In the genomic region with DNA sequence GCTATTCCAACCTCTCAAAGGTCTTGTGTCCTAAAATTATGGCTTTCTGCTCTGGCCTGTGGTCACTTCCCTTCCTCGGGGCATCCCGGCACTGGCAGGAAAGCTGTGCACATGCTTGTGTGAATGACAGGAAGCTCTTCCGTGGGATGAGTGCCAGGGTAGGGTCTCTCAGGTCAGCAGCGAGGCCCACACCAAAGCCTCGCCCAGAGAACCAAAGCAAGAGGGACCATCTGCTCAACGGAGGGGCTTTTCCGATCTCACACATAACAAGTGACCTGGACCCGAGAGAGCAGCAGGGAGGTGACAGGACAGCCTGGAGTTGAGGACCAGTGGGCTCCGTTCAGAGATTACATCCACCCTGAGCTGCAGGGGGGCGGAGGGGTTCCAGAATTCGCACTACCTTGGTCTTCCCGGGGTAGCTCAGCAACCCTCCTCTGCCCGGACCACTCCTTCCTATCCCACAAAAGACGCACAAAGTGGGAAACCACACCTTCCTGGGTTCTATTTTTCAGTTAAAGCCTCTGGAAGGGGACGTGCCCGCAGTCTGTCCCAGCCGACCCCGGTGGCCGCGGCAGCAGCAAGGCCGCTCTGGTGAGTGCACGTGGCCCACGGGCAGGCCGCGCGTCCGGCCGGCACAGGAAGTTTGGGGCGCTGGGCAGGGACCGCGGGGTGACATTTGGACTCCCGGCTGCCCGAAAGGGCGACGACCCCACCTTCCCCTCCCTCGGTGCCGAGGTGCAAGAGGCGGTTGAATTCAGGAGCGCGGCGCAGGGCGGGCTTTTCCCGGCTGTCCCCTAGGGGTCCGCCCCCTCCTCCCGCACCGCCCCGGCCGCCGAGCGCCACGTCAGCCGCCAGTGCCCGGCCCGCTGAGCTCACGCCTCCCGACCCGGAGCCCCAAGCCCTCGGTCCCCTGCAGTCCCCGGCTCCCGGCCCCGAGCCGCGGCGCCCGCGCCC, we compare ENCODE assay signal across 1 cellular context.
TF ChIP-seq lines count a peak whose summit lies in the region.

No MANE protein-coding gene starts in this region.

TF ChIP-seq in K562, 482 proteins besides CTCF, POLR2A, EP300 and RAD21 (continued from another document and continues in another):
- TF ChIP-seq, protein P1, sequence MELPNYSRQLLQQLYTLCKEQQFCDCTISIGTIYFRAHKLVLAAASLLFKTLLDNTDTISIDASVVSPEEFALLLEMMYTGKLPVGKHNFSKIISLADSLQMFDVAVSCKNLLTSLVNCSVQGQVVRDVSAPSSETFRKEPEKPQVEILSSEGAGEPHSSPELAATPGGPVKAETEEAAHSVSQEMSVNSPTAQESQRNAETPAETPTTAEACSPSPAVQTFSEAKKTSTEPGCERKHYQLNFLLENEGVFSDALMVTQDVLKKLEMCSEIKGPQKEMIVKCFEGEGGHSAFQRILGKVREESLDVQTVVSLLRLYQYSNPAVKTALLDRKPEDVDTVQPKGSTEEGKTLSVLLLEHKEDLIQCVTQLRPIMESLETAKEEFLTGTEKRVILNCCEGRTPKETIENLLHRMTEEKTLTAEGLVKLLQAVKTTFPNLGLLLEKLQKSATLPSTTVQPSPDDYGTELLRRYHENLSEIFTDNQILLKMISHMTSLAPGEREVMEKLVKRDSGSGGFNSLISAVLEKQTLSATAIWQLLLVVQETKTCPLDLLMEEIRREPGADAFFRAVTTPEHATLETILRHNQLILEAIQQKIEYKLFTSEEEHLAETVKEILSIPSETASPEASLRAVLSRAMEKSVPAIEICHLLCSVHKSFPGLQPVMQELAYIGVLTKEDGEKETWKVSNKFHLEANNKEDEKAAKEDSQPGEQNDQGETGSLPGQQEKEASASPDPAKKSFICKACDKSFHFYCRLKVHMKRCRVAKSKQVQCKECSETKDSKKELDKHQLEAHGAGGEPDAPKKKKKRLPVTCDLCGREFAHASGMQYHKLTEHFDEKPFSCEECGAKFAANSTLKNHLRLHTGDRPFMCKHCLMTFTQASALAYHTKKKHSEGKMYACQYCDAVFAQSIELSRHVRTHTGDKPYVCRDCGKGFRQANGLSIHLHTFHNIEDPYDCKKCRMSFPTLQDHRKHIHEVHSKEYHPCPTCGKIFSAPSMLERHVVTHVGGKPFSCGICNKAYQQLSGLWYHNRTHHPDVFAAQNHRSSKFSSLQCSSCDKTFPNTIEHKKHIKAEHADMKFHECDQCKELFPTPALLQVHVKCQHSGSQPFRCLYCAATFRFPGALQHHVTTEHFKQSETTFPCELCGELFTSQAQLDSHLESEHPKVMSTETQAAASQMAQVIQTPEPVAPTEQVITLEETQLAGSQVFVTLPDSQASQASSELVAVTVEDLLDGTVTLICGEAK (IDR thresholded peaks at IDR 0.05) = peak; percentile 57; the same call in 1 of the 2 replicates
- TF ChIP-seq, protein P1 (CRISPR knock-in tag; IDR thresholded peaks at IDR 0.05) = no peak
- TF ChIP-seq, protein P2, sequence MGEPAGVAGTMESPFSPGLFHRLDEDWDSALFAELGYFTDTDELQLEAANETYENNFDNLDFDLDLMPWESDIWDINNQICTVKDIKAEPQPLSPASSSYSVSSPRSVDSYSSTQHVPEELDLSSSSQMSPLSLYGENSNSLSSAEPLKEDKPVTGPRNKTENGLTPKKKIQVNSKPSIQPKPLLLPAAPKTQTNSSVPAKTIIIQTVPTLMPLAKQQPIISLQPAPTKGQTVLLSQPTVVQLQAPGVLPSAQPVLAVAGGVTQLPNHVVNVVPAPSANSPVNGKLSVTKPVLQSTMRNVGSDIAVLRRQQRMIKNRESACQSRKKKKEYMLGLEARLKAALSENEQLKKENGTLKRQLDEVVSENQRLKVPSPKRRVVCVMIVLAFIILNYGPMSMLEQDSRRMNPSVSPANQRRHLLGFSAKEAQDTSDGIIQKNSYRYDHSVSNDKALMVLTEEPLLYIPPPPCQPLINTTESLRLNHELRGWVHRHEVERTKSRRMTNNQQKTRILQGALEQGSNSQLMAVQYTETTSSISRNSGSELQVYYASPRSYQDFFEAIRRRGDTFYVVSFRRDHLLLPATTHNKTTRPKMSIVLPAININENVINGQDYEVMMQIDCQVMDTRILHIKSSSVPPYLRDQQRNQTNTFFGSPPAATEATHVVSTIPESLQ (CRISPR knock-in tag; IDR thresholded peaks at IDR 0.05) = peak; percentile 73; the same call in 1 of the 2 replicates
- TF ChIP-seq PCBP1 (IDR thresholded peaks at IDR 0.05; ENCODE audit: low read depth, low read length, poor library complexity, severe bottlenecking) = no peak
- TF ChIP-seq RB1 (IDR thresholded peaks at IDR 0.05; ENCODE audit: low read depth) = peak; percentile 58
- no peak for TF ChIP-seq ZNF384 (IDR thresholded peaks at IDR 0.05; ENCODE audit: low read depth, low read length)
- peak; percentile 33 for TF ChIP-seq VEZF1 (CRISPR knock-in tag; IDR thresholded peaks at IDR 0.05)
- TF ChIP-seq, protein P3, sequence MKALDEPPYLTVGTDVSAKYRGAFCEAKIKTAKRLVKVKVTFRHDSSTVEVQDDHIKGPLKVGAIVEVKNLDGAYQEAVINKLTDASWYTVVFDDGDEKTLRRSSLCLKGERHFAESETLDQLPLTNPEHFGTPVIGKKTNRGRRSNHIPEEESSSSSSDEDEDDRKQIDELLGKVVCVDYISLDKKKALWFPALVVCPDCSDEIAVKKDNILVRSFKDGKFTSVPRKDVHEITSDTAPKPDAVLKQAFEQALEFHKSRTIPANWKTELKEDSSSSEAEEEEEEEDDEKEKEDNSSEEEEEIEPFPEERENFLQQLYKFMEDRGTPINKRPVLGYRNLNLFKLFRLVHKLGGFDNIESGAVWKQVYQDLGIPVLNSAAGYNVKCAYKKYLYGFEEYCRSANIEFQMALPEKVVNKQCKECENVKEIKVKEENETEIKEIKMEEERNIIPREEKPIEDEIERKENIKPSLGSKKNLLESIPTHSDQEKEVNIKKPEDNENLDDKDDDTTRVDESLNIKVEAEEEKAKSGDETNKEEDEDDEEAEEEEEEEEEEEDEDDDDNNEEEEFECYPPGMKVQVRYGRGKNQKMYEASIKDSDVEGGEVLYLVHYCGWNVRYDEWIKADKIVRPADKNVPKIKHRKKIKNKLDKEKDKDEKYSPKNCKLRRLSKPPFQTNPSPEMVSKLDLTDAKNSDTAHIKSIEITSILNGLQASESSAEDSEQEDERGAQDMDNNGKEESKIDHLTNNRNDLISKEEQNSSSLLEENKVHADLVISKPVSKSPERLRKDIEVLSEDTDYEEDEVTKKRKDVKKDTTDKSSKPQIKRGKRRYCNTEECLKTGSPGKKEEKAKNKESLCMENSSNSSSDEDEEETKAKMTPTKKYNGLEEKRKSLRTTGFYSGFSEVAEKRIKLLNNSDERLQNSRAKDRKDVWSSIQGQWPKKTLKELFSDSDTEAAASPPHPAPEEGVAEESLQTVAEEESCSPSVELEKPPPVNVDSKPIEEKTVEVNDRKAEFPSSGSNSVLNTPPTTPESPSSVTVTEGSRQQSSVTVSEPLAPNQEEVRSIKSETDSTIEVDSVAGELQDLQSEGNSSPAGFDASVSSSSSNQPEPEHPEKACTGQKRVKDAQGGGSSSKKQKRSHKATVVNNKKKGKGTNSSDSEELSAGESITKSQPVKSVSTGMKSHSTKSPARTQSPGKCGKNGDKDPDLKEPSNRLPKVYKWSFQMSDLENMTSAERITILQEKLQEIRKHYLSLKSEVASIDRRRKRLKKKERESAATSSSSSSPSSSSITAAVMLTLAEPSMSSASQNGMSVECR (CRISPR knock-in tag; IDR thresholded peaks at IDR 0.05) = peak; percentile 84; the same call in 1 of the 2 replicates
- TF ChIP-seq, protein P4, sequence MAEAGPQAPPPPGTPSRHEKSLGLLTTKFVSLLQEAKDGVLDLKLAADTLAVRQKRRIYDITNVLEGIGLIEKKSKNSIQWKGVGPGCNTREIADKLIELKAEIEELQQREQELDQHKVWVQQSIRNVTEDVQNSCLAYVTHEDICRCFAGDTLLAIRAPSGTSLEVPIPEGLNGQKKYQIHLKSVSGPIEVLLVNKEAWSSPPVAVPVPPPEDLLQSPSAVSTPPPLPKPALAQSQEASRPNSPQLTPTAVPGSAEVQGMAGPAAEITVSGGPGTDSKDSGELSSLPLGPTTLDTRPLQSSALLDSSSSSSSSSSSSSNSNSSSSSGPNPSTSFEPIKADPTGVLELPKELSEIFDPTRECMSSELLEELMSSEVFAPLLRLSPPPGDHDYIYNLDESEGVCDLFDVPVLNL (CRISPR knock-in tag; IDR thresholded peaks at IDR 0.05; ENCODE audit: low read depth) = peak; percentile 39; the same call in 1 of the 2 replicates
- TF ChIP-seq PHF8 (IDR thresholded peaks at IDR 0.05; ENCODE audit: borderline replicate concordance, low read length) = peak; percentile 33; the same call in 1 of the 2 replicates
- TF ChIP-seq MAFG (tag; conservative IDR thresholded peaks at IDR 0.05) = no peak
- peak; percentile 11 for TF ChIP-seq TBP (optimal IDR thresholded peaks at IDR 0.05; ENCODE audit: low read depth, low read length)
- TF ChIP-seq ADNP (tag; IDR thresholded peaks at IDR 0.05) = no peak
- TF ChIP-seq SMAD4 (CRISPR knock-in tag; conservative IDR thresholded peaks at IDR 0.05) = peak; percentile 31; the same call in 1 of the 2 replicates
- TF ChIP-seq HDAC1 (IDR thresholded peaks at IDR 0.05) = peak in 1 of 2 experiments; percentile 93; a peak in 2 of 4 replicates
- peak; percentile 48 for TF ChIP-seq MXD1 (CRISPR knock-in tag; IDR thresholded peaks at IDR 0.05; ENCODE audit: borderline replicate concordance, poor library complexity, severe bottlenecking)
- 0 out of 2 replicates have a peak, but pooled peaks have one; percentile 86 for TF ChIP-seq KLF13 (tag; IDR thresholded peaks at IDR 0.05; ENCODE audit: borderline replicate concordance, low read depth)
- peak in 1 of 3 experiments; percentile 23 for TF ChIP-seq YY1 (IDR thresholded peaks at IDR 0.05; ENCODE audit: borderline replicate concordance in 1 of 3, control insufficient read depth in 1 of 3, extremely low read depth in 1 of 3, insufficient read depth in 3 of 3, insufficient read length in 1 of 3, insufficient replicate concordance in 2 of 3, low read depth in 1 of 3, low read length in 2 of 3)
- no peak for TF ChIP-seq ZNF239 (CRISPR knock-in tag; IDR thresholded peaks at IDR 0.05)
- peak; percentile 61 for TF ChIP-seq USF1 (CRISPR knock-in tag; IDR thresholded peaks at IDR 0.05)
- peak; percentile 95 to 97 for TF ChIP-seq MNT (conservative IDR thresholded peaks at IDR 0.05)
- TF ChIP-seq PRMT5 (CRISPR knock-in tag; IDR thresholded peaks at IDR 0.05) = 0 out of 2 replicates have a peak, but pooled peaks have one; percentile 49
